ENCODE assay signal across 11 cellular contexts in genomic region chr17:20998571-20999043, GRCh38. TPM values are rescaled to one million over a fixed set of nuclear protein-coding genes. Genes with fewer than 3 reads are reported as not detected.
A peak's percentile ranks its signal among the peaks of the same experiment; 100 is the strongest.
DNase-seq lines count a peak whose midpoint lies in the region; ATAC-seq and TF ChIP-seq lines count a peak whose summit lies in the region.
"Had no signal": no experiment of that assay in that cellular context is flagged by ENCODE, and none has a peak within 500 bp of the region (broad histone marks: within the 10 kb centered on the region; RNA-seq: fewer than 3 reads in every experiment).

No MANE protein-coding gene starts in this region.

- TF ChIP-seq POLR2A in adrenal gland (IDR thresholded peaks at IDR 0.05) = no peak

- peak overlapping the region; percentile 85 for H3K27ac Mint-ChIP-seq in mesothelial cell of epicardium
- peak overlapping the region; percentile 41 for H3K27ac Mint-ChIP-seq in type B pancreatic cell

- H3K27ac ChIP-seq in right atrium auricular region = peak overlapping the region; percentile 61 to 64
- H3K27ac ChIP-seq in adrenal gland = peak overlapping the region in 3 of 5 donors; percentile 51 to 86 (median 75)

- H3K4me3 Mint-ChIP-seq in mesothelial cell of epicardium = no peak overlapping the region
- H3K4me3 Mint-ChIP-seq in type B pancreatic cell = no peak overlapping the region

- H3K27me3 ChIP-seq in right atrium auricular region (no peaks in the 10 kb centered on the region), adrenal gland (no peaks in the 10 kb centered on the region)
- H3K27me3 ChIP-seq: thyroid gland had no signal

- H3K4me3 ChIP-seq in right atrium auricular region = no peak overlapping the region
- no peak overlapping the region for H3K4me3 ChIP-seq in adrenal gland
- H3K4me3 ChIP-seq: thyroid gland had no signal

- TF ChIP-seq CTCF in right atrium auricular region (IDR thresholded peaks at IDR 0.05) (no peak), adrenal gland (IDR thresholded peaks at IDR 0.05) (no peak), mesothelial cell of epicardium (IDR thresholded peaks at IDR 0.05; ENCODE audit: unreplicated experiment) (no peak), type B pancreatic cell (conservative IDR thresholded peaks at IDR 0.05) (no peak)

- ATAC-seq in left ventricle myocardium superior (no peak), GM21717 (IDR thresholded peaks at IDR 0.05; ENCODE audit: unreplicated experiment) (no peak), HG02623 (IDR thresholded peaks at IDR 0.05; ENCODE audit: unreplicated experiment) (no peak)

- H3K9me3 ChIP-seq in right atrium auricular region (no peaks in the 10 kb centered on the region), adrenal gland (replicated peaks in 1 of 3) (no peaks in the 10 kb centered on the region)
- H3K9me3 ChIP-seq: thyroid gland had no signal

- WGBS in adrenal gland, 4 donors = 77 to 83% (median 79%) methylated on average over 5 of the region's 5 CpGs

- H3K36me3 Mint-ChIP-seq in mesothelial cell of epicardium = peaks cover 11% of the 10 kb centered on the region
- H3K36me3 Mint-ChIP-seq in type B pancreatic cell = peaks cover 9% of the 10 kb centered on the region

- peaks cover 37% of the 10 kb centered on the region for H3K36me3 ChIP-seq in right atrium auricular region
- peaks cover 0 to 37% of the 10 kb centered on the region in 2 donors for H3K36me3 ChIP-seq in adrenal gland (replicated peaks in 1 of 2)

- H3K27me3 Mint-ChIP-seq in mesothelial cell of epicardium (ENCODE audit: low read depth) = no peaks in the 10 kb centered on the region
- H3K27me3 Mint-ChIP-seq in type B pancreatic cell = no peaks in the 10 kb centered on the region

- H3K4me1 Mint-ChIP-seq in mesothelial cell of epicardium (peaks cover 6% of the 10 kb centered on the region), type B pancreatic cell (ENCODE audit: unreplicated experiment) (peaks cover 16% of the 10 kb centered on the region)

- H3K4me1 ChIP-seq in right atrium auricular region = peaks cover 0 to 69% of the 10 kb centered on the region in 2 donors
- H3K4me1 ChIP-seq in adrenal gland (replicated peaks in 1 of 2) = peaks cover 13 to 23% of the 10 kb centered on the region in 2 donors

- H3K9me3 Mint-ChIP-seq in mesothelial cell of epicardium = no peaks in the 10 kb centered on the region
- no peaks in the 10 kb centered on the region for H3K9me3 Mint-ChIP-seq in type B pancreatic cell

- intact Hi-C loops in left ventricle myocardium superior (cut with micrococcal nuclease) (no loop called here), adrenal gland (cut with DNase I) (loop anchor here in 1 of 2 donors (5.0 kb wide), 1 partner anchor 91 kb away; no protein-coding TSS in a partner anchor)

- DNase-seq in right atrium auricular region (ENCODE audit: low spot score) = no peak
- no peak for DNase-seq in left ventricle myocardium superior
- DNase-seq in adrenal gland = no peak
- DNase-seq in mesothelial cell of epicardium (ENCODE audit: low spot score in 2 of 2, unreplicated experiment in 2 of 2) = no peak
- no peak for DNase-seq in type B pancreatic cell (ENCODE audit: extremely low spot score, unreplicated experiment)
- no peak for DNase-seq in DMS53 (lab: John Stamatoyannopoulos, UW)
- DNase-seq: NCI-H69; stimulated activated CD4-positive, alpha-beta T cell treated with anti-CD3 and anti-CD28 coated beads, Interleukin-15, amount 100 ng/mL, for 24 hours had no signal

RNA-seq across cellular contexts. Expression of gene USP22, which starts 44.2 kb away (rescaled TPM):
- total RNA-seq in right atrium auricular region (100 to 1,000 TPM; 151 to 179 TPM), left ventricle myocardium superior (144 TPM), adrenal gland (100 to 1,000 TPM; 207 to 250 (median 228) TPM), mesothelial cell of epicardium (333 to 348 TPM (median 347 TPM) in 3 replicates), type B pancreatic cell (ENCODE audit: low replicate concordance) (221 and 279 TPM in 2 replicates)
- 100 to 1,000 TPM in 1 of 3 donors, 10 to 100 TPM in 2; 43.0 to 142 (median 50.3) TPM for polyA plus RNA-seq in adrenal gland
